In the genomic region with DNA sequence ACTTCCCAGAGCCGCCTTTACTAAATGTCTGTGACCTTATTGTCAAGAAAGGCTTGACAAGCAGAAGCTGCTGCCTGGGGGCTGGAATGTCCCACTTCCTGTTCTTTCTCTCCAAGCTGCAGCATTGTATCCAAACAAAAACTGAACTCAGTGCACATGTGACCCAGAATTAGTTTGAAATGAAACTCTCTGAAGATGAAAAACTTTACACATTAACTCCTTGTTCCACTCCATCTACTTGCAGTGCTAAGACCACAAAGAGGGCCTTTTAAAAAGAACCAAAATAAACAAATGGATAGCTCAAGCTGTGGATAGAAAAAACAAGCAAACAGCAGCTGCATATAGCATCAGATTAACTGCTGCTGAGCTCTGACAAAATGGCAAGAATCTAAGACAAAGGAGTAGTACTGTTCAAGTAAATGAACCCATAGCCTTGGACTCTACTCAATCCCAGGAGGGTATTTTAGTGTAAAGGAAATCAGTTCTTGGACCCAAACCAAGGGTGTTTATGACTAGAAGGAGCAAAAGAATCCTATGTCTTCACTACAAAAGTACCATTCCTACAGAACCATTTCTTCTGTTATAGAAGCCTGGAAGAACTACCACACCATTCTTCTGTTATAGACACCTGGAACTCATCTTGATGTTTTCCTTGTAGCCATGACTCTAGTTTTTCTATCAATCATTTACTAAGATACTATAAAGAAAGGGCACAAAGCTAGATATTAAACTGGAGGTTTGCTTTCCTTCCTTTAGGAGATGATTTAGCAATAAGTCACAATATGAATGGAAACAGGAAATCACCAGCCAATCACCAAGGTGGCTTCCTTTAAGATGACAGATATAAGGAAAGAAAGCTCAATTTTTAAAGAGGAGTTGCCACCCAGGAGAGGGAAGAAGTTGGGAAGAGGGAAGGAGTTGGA, we compare ENCODE assay signal across 8 cellular contexts.
DNase-seq lines count a peak whose midpoint lies in the region; ATAC-seq, FAIRE-seq and TF ChIP-seq lines count a peak whose summit lies in the region.

No MANE protein-coding gene starts in this region.

- no peaks in the 10 kb centered on the region for H3K79me2 ChIP-seq in HepG2 (ENCODE audit: insufficient read depth, low read length)

- H3K36me3 ChIP-seq in HepG2 (replicated peaks in 1 of 2; ENCODE audit: control insufficient read depth in 1 of 2, insufficient read depth in 2 of 2, low read length in 2 of 2): no peaks in the 10 kb centered on the region
- H3K36me3 ChIP-seq in naive thymus-derived CD4-positive, alpha-beta T cell (ENCODE audit: control insufficient read depth in 2 of 3, insufficient read depth in 3 of 3, low read length in 3 of 3): no peaks in the 10 kb centered on the region

- no peak for DNase-seq in HFFc6
- DNase-seq in NCI-H748 treated with DMSO at 0.1 percent for 48 hours (lab: John Stamatoyannopoulos, UW): peak; percentile 33
- no peak for DNase-seq in HepG2 (ENCODE audit: low spot score)
- no peak for DNase-seq in hepatic stellate cell (ENCODE audit: low spot score)
- no peak for DNase-seq in activated T-cell treated with anti-CD3 and anti-CD28 coated beads for 4 hours
- DNase-seq in T-helper 2 cell treated with Interferon-gamma antibody and Interleukin-4, amounts not matched to agents 5 μg/mL and 100 μg/mL, for 36 hours (ENCODE audit: low spot score): no peak
- no peak for DNase-seq in naive thymus-derived CD4-positive, alpha-beta T cell

- no peaks in the 10 kb centered on the region for H3K36me3 Mint-ChIP-seq in HFFc6 (ENCODE audit: low read depth)
- H3K36me3 Mint-ChIP-seq in T-helper 2 cell treated with Interferon-gamma antibody and Interleukin-4, amounts not matched to agents 5 μg/mL and 100 μg/mL, for 36 hours (ENCODE audit: low read depth): no peaks in the 10 kb centered on the region
- no peaks in the 10 kb centered on the region for H3K36me3 Mint-ChIP-seq in naive thymus-derived CD4-positive, alpha-beta T cell

- no peak overlapping the region for H3K9ac ChIP-seq in HepG2 (ENCODE audit: insufficient read depth, low read depth, low read length)

- POLR2A ChIA-PET in HepG2 (lab: Yijun Ruan, JAX): interaction anchor here (2.3 kb wide), 1 partner anchor 10 kb away, joined by 7 read pairs; no protein-coding TSS in a partner anchor
- POLR2A ChIA-PET in naive thymus-derived CD4-positive, alpha-beta T cell (lab: Charles Lee): no interaction called here

- TF ChIP-seq RAD21 in HepG2 (CRISPR knock-in tag; IDR thresholded peaks at IDR 0.05): no peak

- TF ChIP-seq EP300 in HepG2 (IDR thresholded peaks at IDR 0.05; ENCODE audit: low read depth in 2 of 2, low read length in 2 of 2) (0 out of 4 replicates have a peak, but pooled peaks of 1 of the 2 experiments have one; percentile 5), HepG2 (CRISPR knock-in tag; IDR thresholded peaks at IDR 0.05; ENCODE audit: borderline replicate concordance) (no peak)

- CTCF ChIA-PET in HepG2 (lab: Yijun Ruan, JAX; ENCODE audit: low intra/inter-chr PET ratio, low total read pairs): no interaction called here
- CTCF ChIA-PET in naive thymus-derived CD4-positive, alpha-beta T cell (lab: Charles Lee): no interaction called here

- no peak for FAIRE-seq in HepG2 (lab: Jason Lieb, UNC)

- no peak overlapping the region for H3K4me3 Mint-ChIP-seq in HFFc6
- H3K4me3 Mint-ChIP-seq in T-helper 2 cell treated with Interferon-gamma antibody and Interleukin-4, amounts not matched to agents 5 μg/mL and 100 μg/mL, for 36 hours: no peak overlapping the region
- H3K4me3 Mint-ChIP-seq in naive thymus-derived CD4-positive, alpha-beta T cell: no peak overlapping the region

- TF ChIP-seq CTCF in HFFc6 (IDR thresholded peaks at IDR 0.05) (no peak), HepG2 (CRISPR knock-in tag; IDR thresholded peaks at IDR 0.05) (no peak)

- ATAC-seq in GM18517 (IDR thresholded peaks at IDR 0.05; ENCODE audit: unreplicated experiment) (peak; percentile 80), HepG2 (peak; percentile 54)
- ATAC-seq in naive thymus-derived CD4-positive, alpha-beta T cell: no peak

- H3K27me3 ChIP-seq in HepG2 (ENCODE audit: control insufficient read depth in 1 of 2, insufficient read depth in 2 of 2, low read length in 2 of 2): no peaks in the 10 kb centered on the region
- no peaks in the 10 kb centered on the region for H3K27me3 ChIP-seq in naive thymus-derived CD4-positive, alpha-beta T cell (ENCODE audit: control insufficient read depth in 2 of 2, insufficient read depth in 2 of 2, low read length in 2 of 2)

- H4K20me1 ChIP-seq in HepG2 (ENCODE audit: insufficient read depth, low read length): no peaks in the 10 kb centered on the region

- WGBS in HepG2 (ENCODE audit: low lambda C conversion rate): 34% methylated on average over 1 of the region's 1 CpG

- no peak overlapping the region for H3K27ac ChIP-seq in HepG2 (ENCODE audit: extremely low read length, insufficient read depth, low read length)
- no peak overlapping the region for H3K27ac ChIP-seq in naive thymus-derived CD4-positive, alpha-beta T cell (ENCODE audit: low read depth, low read length)

- no TSS peak for BruUV-seq in HepG2 (replicated peaks; lab: Mats Ljungman, UMichigan)

- H2AFZ ChIP-seq in HepG2 (ENCODE audit: low read length): no peak overlapping the region

- TF ChIP-seq POLR2A in HepG2 (IDR thresholded peaks at IDR 0.05; ENCODE audit: insufficient read depth in 1 of 2, low read depth in 2 of 2, low read length in 2 of 2): no peak

- H3K4me1 ChIP-seq in HepG2 (ENCODE audit: insufficient read depth, low read length): peaks cover 62% of the 10 kb centered on the region
- H3K4me1 ChIP-seq in naive thymus-derived CD4-positive, alpha-beta T cell (ENCODE audit: control insufficient read depth in 2 of 2, insufficient read depth in 2 of 2, low read length in 2 of 2): no peaks in the 10 kb centered on the region

- no peaks in the 10 kb centered on the region for H3K9me3 ChIP-seq in HepG2 (ENCODE audit: low read length)
- H3K9me3 ChIP-seq in naive thymus-derived CD4-positive, alpha-beta T cell (ENCODE audit: control insufficient read depth in 2 of 3, low read length in 3 of 3): no peaks in the 10 kb centered on the region

- peak overlapping the region; percentile 34 for H3K27ac Mint-ChIP-seq in HFFc6
- no peak overlapping the region for H3K27ac Mint-ChIP-seq in T-helper 2 cell treated with Interferon-gamma antibody and Interleukin-4, amounts not matched to agents 5 μg/mL and 100 μg/mL, for 36 hours
- no peak overlapping the region for H3K27ac Mint-ChIP-seq in naive thymus-derived CD4-positive, alpha-beta T cell

- peak overlapping the region; percentile 34 for H3K4me2 ChIP-seq in HepG2 (ENCODE audit: low read depth, low read length)

- in situ Hi-C loops in HepG2 (cut with HindIII; ENCODE audit: extremely low pct_ligation_motif_present, low pct_unique_long_range_greater_than_20kb): no loop called here

- intact Hi-C loops in HepG2 (cut with micrococcal nuclease; ENCODE audit: unreplicated experiment): no loop called here
- intact Hi-C loops in naive thymus-derived CD4-positive, alpha-beta T cell (cut with micrococcal nuclease): no loop called here

- peaks cover 72% of the 10 kb centered on the region for H3K4me1 Mint-ChIP-seq in HFFc6 (ENCODE audit: low read depth)
- H3K4me1 Mint-ChIP-seq in T-helper 2 cell treated with Interferon-gamma antibody and Interleukin-4, amounts not matched to agents 5 μg/mL and 100 μg/mL, for 36 hours (ENCODE audit: low read depth): peaks cover 16% of the 10 kb centered on the region
- H3K4me1 Mint-ChIP-seq in naive thymus-derived CD4-positive, alpha-beta T cell: peaks cover 0 to 9% (median 0%) of the 10 kb centered on the region in 7 donors

- H3K4me3 ChIP-seq in HepG2 (replicated peaks in 1 of 3; ENCODE audit: insufficient read depth in 1 of 3, low read depth in 2 of 3, low read length in 3 of 3): no peak overlapping the region
- H3K4me3 ChIP-seq in naive thymus-derived CD4-positive, alpha-beta T cell (ENCODE audit: low read length): no peak overlapping the region

- H3K27me3 Mint-ChIP-seq in HFFc6 (ENCODE audit: insufficient read depth): peaks cover 1% of the 10 kb centered on the region; the same call in 1 of the 2 replicates
- H3K27me3 Mint-ChIP-seq in T-helper 2 cell treated with Interferon-gamma antibody and Interleukin-4, amounts not matched to agents 5 μg/mL and 100 μg/mL, for 36 hours (ENCODE audit: low read depth): peaks cover 2% of the 10 kb centered on the region
- peaks cover 0 to 5% (median 0%) of the 10 kb centered on the region in 5 donors for H3K27me3 Mint-ChIP-seq in naive thymus-derived CD4-positive, alpha-beta T cell

- H3K9me3 Mint-ChIP-seq in HFFc6: no peaks in the 10 kb centered on the region
- H3K9me3 Mint-ChIP-seq in T-helper 2 cell treated with Interferon-gamma antibody and Interleukin-4, amounts not matched to agents 5 μg/mL and 100 μg/mL, for 36 hours: no peaks in the 10 kb centered on the region
- H3K9me3 Mint-ChIP-seq in naive thymus-derived CD4-positive, alpha-beta T cell: no peaks in the 10 kb centered on the region

TF ChIP-seq in HepG2, 621 proteins besides CTCF, POLR2A, EP300 and RAD21 (continues in another document):
- TF ChIP-seq, protein P1, sequence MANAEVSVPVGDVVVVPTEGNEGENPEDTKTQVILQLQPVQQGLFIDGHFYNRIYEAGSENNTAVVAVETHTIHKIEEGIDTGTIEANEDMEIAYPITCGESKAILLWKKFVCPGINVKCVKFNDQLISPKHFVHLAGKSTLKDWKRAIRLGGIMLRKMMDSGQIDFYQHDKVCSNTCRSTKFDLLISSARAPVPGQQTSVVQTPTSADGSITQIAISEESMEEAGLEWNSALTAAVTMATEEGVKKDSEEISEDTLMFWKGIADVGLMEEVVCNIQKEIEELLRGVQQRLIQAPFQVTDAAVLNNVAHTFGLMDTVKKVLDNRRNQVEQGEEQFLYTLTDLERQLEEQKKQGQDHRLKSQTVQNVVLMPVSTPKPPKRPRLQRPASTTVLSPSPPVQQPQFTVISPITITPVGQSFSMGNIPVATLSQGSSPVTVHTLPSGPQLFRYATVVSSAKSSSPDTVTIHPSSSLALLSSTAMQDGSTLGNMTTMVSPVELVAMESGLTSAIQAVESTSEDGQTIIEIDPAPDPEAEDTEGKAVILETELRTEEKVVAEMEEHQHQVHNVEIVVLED (CRISPR knock-in tag; IDR thresholded peaks at IDR 0.05; ENCODE audit: borderline replicate concordance): 0 out of 2 replicates have a peak, but pooled peaks have one; percentile 21
